In genomic region chr2:96120991-96121390, GRCh38 we compare ENCODE assay signal across 23 cellular contexts. TPM values are rescaled to one million over a fixed set of nuclear protein-coding genes. Genes with fewer than 3 reads are reported as not detected.
"Had no signal": no experiment of that assay in that cellular context is flagged by ENCODE, and none has a peak within 500 bp of the region (broad histone marks: within the 10 kb centered on the region; RNA-seq: fewer than 3 reads in every experiment).

No MANE protein-coding gene starts in this region.

- H3K4me3 ChIP-seq: body of pancreas, Peyer's patch had no signal

- FAIRE-seq: bronchial epithelial cell had no signal

- H3K36me3 ChIP-seq: Peyer's patch had no signal

- H3K9me3 Mint-ChIP-seq: activated B cell treated with CpG ODN at 0.5 μM for 24 hours; activated CD4-positive, alpha-beta T cell treated with anti-CD3 and anti-CD28 coated beads, Interleukin-2, amount 10 ng/mL, durations not matched to agents 24 days and 14 days; activated naive CD4-positive, alpha-beta T cell treated with anti-CD3 and anti-CD28 coated beads, Interleukin-2, amount 50 U/mL, for 24 hours; T-helper 1 cell treated with Interleukin-12 subunit alpha and Interleukin-12 subunit beta and Interleukin-4 antibody, amounts not matched to agents 30 μg/mL and 1 μg/mL, for 36 hours had no signal

- H3K9me3 ChIP-seq: body of pancreas, Peyer's patch had no signal

- DNase-seq: activated B cell treated with CpG ODN at 0.5 μM for 24 hours; activated CD4-positive, alpha-beta T cell treated with anti-CD3 and anti-CD28 coated beads for 1 hour; activated CD4-positive, alpha-beta T cell treated with anti-CD3 and anti-CD28 coated beads, Interleukin-2, amount 10 ng/mL, durations not matched to agents 24 days and 14 days; activated CD4-positive, alpha-beta T cell treated with anti-CD3 and anti-CD28 coated beads, Interleukin-2, amount 50 U/mL, for 48 hours; activated CD8-positive, alpha-beta memory T cell treated with anti-CD3 and anti-CD28 coated beads, Interleukin-2, amount 50 U/mL, for 48 hours; activated naive CD4-positive, alpha-beta T cell; body of pancreas; KBM-7; MV-4-11; NCI-H1092 treated with DMSO at 0.1 percent for 48 hours; NCI-H1417 treated with DMSO at 0.1 percent for 48 hours; NCI-H1694; NCI-H2029 treated with DMSO at 0.1 percent for 48 hours; NCI-H510A treated with DMSO at 0.1 percent for 48 hours; NCI-H69; Peyer's patch had no signal

- H3K4me3 Mint-ChIP-seq: activated B cell treated with CpG ODN at 0.5 μM for 24 hours; activated CD4-positive, alpha-beta T cell treated with anti-CD3 and anti-CD28 coated beads, Interleukin-2, amount 10 ng/mL, durations not matched to agents 24 days and 14 days; activated naive CD4-positive, alpha-beta T cell treated with anti-CD3 and anti-CD28 coated beads, Interleukin-2, amount 50 U/mL, for 24 hours; T-helper 1 cell treated with Interleukin-12 subunit alpha and Interleukin-12 subunit beta and Interleukin-4 antibody, amounts not matched to agents 30 μg/mL and 1 μg/mL, for 36 hours had no signal

- H3K27ac ChIP-seq: body of pancreas, Peyer's patch, RWPE1 had no signal

- ATAC-seq: body of pancreas had no signal

- H3K27ac Mint-ChIP-seq: activated B cell treated with CpG ODN at 0.5 μM for 24 hours; activated CD4-positive, alpha-beta T cell treated with anti-CD3 and anti-CD28 coated beads, Interleukin-2, amount 10 ng/mL, durations not matched to agents 24 days and 14 days; activated naive CD4-positive, alpha-beta T cell treated with anti-CD3 and anti-CD28 coated beads, Interleukin-2, amount 50 U/mL, for 24 hours; T-helper 1 cell treated with Interleukin-12 subunit alpha and Interleukin-12 subunit beta and Interleukin-4 antibody, amounts not matched to agents 30 μg/mL and 1 μg/mL, for 36 hours had no signal

RNA-seq across cellular contexts. Expression of gene ADRA2B, which starts 4.6 kb away (rescaled TPM):
- total RNA-seq: bronchial epithelial cell, SK-MEL-5 had no signal

RNA-seq across cellular contexts. Expression of gene ASTL, which starts 17.3 kb away (rescaled TPM):
- total RNA-seq: body of pancreas, bronchial epithelial cell, Peyer's patch, Right ventricle myocardium superior, SK-MEL-5 had no signal
- polyA plus RNA-seq: aorta had no signal
